Comparison of ENCODE assay signal across 30 cellular contexts in genomic region chr6:126524927-126525326, GRCh38.
"Had no signal": no experiment of that assay in that cellular context is flagged by ENCODE, and none has a peak within 500 bp of the region (broad histone marks: within the 10 kb centered on the region; RNA-seq: fewer than 3 reads in every experiment).

No MANE protein-coding gene starts in this region.

- H3K27ac Mint-ChIP-seq: activated CD4-positive, alpha-beta memory T cell treated with anti-CD3 and anti-CD28 coated beads for 36 hours; activated CD4-positive, alpha-beta T cell treated with anti-CD3 and anti-CD28 coated beads for 36 hours; activated CD4-positive, alpha-beta T cell treated with anti-CD3 and anti-CD28 coated beads, Interleukin-2, amount 10 ng/mL, durations not matched to agents 24 days and 14 days; activated CD8-positive, alpha-beta memory T cell treated with anti-CD3 and anti-CD28 coated beads, Interleukin-2, amount 10 ng/mL, durations not matched to agents 7 days and 5 days; activated CD8-positive, alpha-beta T cell treated with anti-CD3 and anti-CD28 coated beads, Interleukin-2, amount 10 ng/mL, durations not matched to agents 7 days and 5 days; activated naive CD4-positive, alpha-beta T cell treated with anti-CD3 and anti-CD28 coated beads for 36 hours; activated naive CD4-positive, alpha-beta T cell treated with anti-CD3 and anti-CD28 coated beads, Interleukin-2, amount 50 U/mL, for 24 hours; activated naive CD8-positive, alpha-beta T cell treated with anti-CD3 and anti-CD28 coated beads for 36 hours; activated naive CD8-positive, alpha-beta T cell treated with anti-CD3 and anti-CD28 coated beads, Interleukin-2, amount 50 U/mL, for 24 hours; activated T-helper 1 cell treated with anti-CD3 and anti-CD28 coated beads, Interleukin-12 subunit alpha, Interleukin-12 subunit beta, Interleukin-2, Interleukin-4 antibody, amounts not matched to agents 30 ng/mL and 10 ng/mL and 1 ng/mL, durations not matched to agents 14 hours and 24 hours and 36 hours; activated T-helper 2 cell treated with anti-CD3 and anti-CD28 coated beads, Interferon-gamma antibody, Interleukin-2, Interleukin-4, amounts not matched to agents 10 μg/mL and 5 μg/mL and 100 μg/mL, durations not matched to agents 14 hours and 24 hours and 36 hours had no signal

- H3K36me3 ChIP-seq: adrenal gland had no signal

- FAIRE-seq: colon, frontal cortex had no signal

- H3K4me1 Mint-ChIP-seq: activated CD4-positive, alpha-beta T cell treated with anti-CD3 and anti-CD28 coated beads for 36 hours; activated CD4-positive, alpha-beta T cell treated with anti-CD3 and anti-CD28 coated beads, Interleukin-2, amount 10 ng/mL, durations not matched to agents 24 days and 14 days; activated CD8-positive, alpha-beta memory T cell treated with anti-CD3 and anti-CD28 coated beads, Interleukin-2, amount 10 ng/mL, durations not matched to agents 7 days and 5 days; activated naive CD4-positive, alpha-beta T cell treated with anti-CD3 and anti-CD28 coated beads, Interleukin-2, amount 50 U/mL, for 24 hours; activated naive CD8-positive, alpha-beta T cell treated with anti-CD3 and anti-CD28 coated beads for 36 hours; activated naive CD8-positive, alpha-beta T cell treated with anti-CD3 and anti-CD28 coated beads, Interleukin-2, amount 50 U/mL, for 24 hours had no signal

- H3K4me3 ChIP-seq: adrenal gland, body of pancreas had no signal

- H3K4me1 ChIP-seq: adrenal gland, body of pancreas had no signal

- H3K27ac ChIP-seq: adrenal gland, body of pancreas had no signal

- H3K9me3 Mint-ChIP-seq: activated CD4-positive, alpha-beta T cell treated with anti-CD3 and anti-CD28 coated beads, Interleukin-2, amount 10 ng/mL, durations not matched to agents 24 days and 14 days; activated naive CD4-positive, alpha-beta T cell treated with anti-CD3 and anti-CD28 coated beads for 36 hours; activated naive CD8-positive, alpha-beta T cell treated with anti-CD3 and anti-CD28 coated beads, Interleukin-2, amount 50 U/mL, for 24 hours; activated T-helper 1 cell treated with anti-CD3 and anti-CD28 coated beads, Interleukin-12 subunit alpha, Interleukin-12 subunit beta, Interleukin-2, Interleukin-4 antibody, amounts not matched to agents 30 ng/mL and 10 ng/mL and 1 ng/mL, durations not matched to agents 14 hours and 24 hours and 36 hours; activated T-helper 2 cell treated with anti-CD3 and anti-CD28 coated beads, Interferon-gamma antibody, Interleukin-2, Interleukin-4, amounts not matched to agents 10 μg/mL and 5 μg/mL and 100 μg/mL, durations not matched to agents 14 hours and 24 hours and 36 hours had no signal

- H3K36me3 Mint-ChIP-seq: activated CD4-positive, alpha-beta memory T cell treated with anti-CD3 and anti-CD28 coated beads for 36 hours; activated CD8-positive, alpha-beta memory T cell treated with anti-CD3 and anti-CD28 coated beads, Interleukin-2, amount 10 ng/mL, durations not matched to agents 7 days and 5 days; activated naive CD4-positive, alpha-beta T cell treated with anti-CD3 and anti-CD28 coated beads, Interleukin-2, amount 50 U/mL, for 24 hours; activated naive CD8-positive, alpha-beta T cell treated with anti-CD3 and anti-CD28 coated beads for 36 hours had no signal

- H3K4me3 Mint-ChIP-seq: activated CD4-positive, alpha-beta memory T cell treated with anti-CD3 and anti-CD28 coated beads for 36 hours; activated CD4-positive, alpha-beta T cell treated with anti-CD3 and anti-CD28 coated beads for 36 hours; activated CD4-positive, alpha-beta T cell treated with anti-CD3 and anti-CD28 coated beads, Interleukin-2, amount 10 ng/mL, durations not matched to agents 24 days and 14 days; activated CD8-positive, alpha-beta memory T cell treated with anti-CD3 and anti-CD28 coated beads, Interleukin-2, amount 10 ng/mL, durations not matched to agents 7 days and 5 days; activated CD8-positive, alpha-beta T cell treated with anti-CD3 and anti-CD28 coated beads, Interleukin-2, amount 10 ng/mL, durations not matched to agents 7 days and 5 days; activated naive CD4-positive, alpha-beta T cell treated with anti-CD3 and anti-CD28 coated beads for 36 hours; activated naive CD4-positive, alpha-beta T cell treated with anti-CD3 and anti-CD28 coated beads, Interleukin-2, amount 50 U/mL, for 24 hours; activated naive CD8-positive, alpha-beta T cell treated with anti-CD3 and anti-CD28 coated beads for 36 hours; activated naive CD8-positive, alpha-beta T cell treated with anti-CD3 and anti-CD28 coated beads, Interleukin-2, amount 50 U/mL, for 24 hours; activated T-helper 1 cell treated with anti-CD3 and anti-CD28 coated beads, Interleukin-12 subunit alpha, Interleukin-12 subunit beta, Interleukin-2, Interleukin-4 antibody, amounts not matched to agents 30 ng/mL and 10 ng/mL and 1 ng/mL, durations not matched to agents 14 hours and 24 hours and 36 hours had no signal

- H3K27me3 ChIP-seq: adrenal gland, body of pancreas had no signal

- H3K27me3 Mint-ChIP-seq: activated CD4-positive, alpha-beta T cell treated with anti-CD3 and anti-CD28 coated beads for 36 hours; activated CD8-positive, alpha-beta memory T cell treated with anti-CD3 and anti-CD28 coated beads, Interleukin-2, amount 10 ng/mL, durations not matched to agents 7 days and 5 days; activated naive CD4-positive, alpha-beta T cell treated with anti-CD3 and anti-CD28 coated beads, Interleukin-2, amount 50 U/mL, for 24 hours; activated naive CD8-positive, alpha-beta T cell treated with anti-CD3 and anti-CD28 coated beads for 36 hours; activated naive CD8-positive, alpha-beta T cell treated with anti-CD3 and anti-CD28 coated beads, Interleukin-2, amount 50 U/mL, for 24 hours had no signal

- ATAC-seq: activated CD4-positive, alpha-beta T cell treated with anti-CD3 and anti-CD28 coated beads for 36 hours; activated CD8-positive, alpha-beta memory T cell treated with anti-CD3 and anti-CD28 coated beads, Interleukin-2, amount 10 ng/mL, durations not matched to agents 7 days and 5 days; activated CD8-positive, alpha-beta T cell treated with anti-CD3 and anti-CD28 coated beads, Interleukin-2, amount 10 ng/mL, durations not matched to agents 7 days and 5 days; activated naive CD8-positive, alpha-beta T cell treated with anti-CD3 and anti-CD28 coated beads, Interleukin-2, amount 50 U/mL, for 24 hours; body of pancreas; esophagus mucosa had no signal

- H3K9me3 ChIP-seq: adrenal gland, body of pancreas had no signal

- DNase-seq: activated CD4-positive, alpha-beta memory T cell treated with anti-CD3 and anti-CD28 coated beads for 36 hours; activated CD4-positive, alpha-beta T cell treated with anti-CD3 and anti-CD28 coated beads for 36 hours; activated CD4-positive, alpha-beta T cell treated with anti-CD3 and anti-CD28 coated beads, Interleukin-2, amount 10 ng/mL, durations not matched to agents 24 days and 14 days; activated CD4-positive, CD25-positive, alpha-beta regulatory T cell; activated CD4-positive, CD25-positive, alpha-beta regulatory T cell treated with anti-CD3 and anti-CD28 coated beads, Interleukin-2, amount 50 U/mL, for 72 hours; activated CD8-positive, alpha-beta memory T cell treated with anti-CD3 and anti-CD28 coated beads, Interleukin-2, amount 10 ng/mL, durations not matched to agents 7 days and 5 days; activated CD8-positive, alpha-beta memory T cell treated with anti-CD3 and anti-CD28 coated beads, Interleukin-2, amount 50 U/mL, for 4 hours; activated CD8-positive, alpha-beta T cell treated with anti-CD3 and anti-CD28 coated beads, Interleukin-2, amount 10 ng/mL, durations not matched to agents 7 days and 5 days; activated effector memory CD4-positive, alpha-beta T cell treated with anti-CD3 and anti-CD28 coated beads, Interleukin-2, amount 50 U/mL, for 16 hours; activated naive CD4-positive, alpha-beta T cell treated with anti-CD3 and anti-CD28 coated beads for 36 hours; activated naive CD8-positive, alpha-beta T cell treated with anti-CD3 and anti-CD28 coated beads for 36 hours; activated naive CD8-positive, alpha-beta T cell treated with anti-CD3 and anti-CD28 coated beads, Interleukin-2, amount 50 U/mL, for 24 hours; activated T-cell treated with anti-CD3 and anti-CD28 coated beads, Interleukin-2, amount 50 U/mL, for 1 hour; activated T-cell treated with anti-CD3 and anti-CD28 coated beads, Interleukin-2, amount 50 U/mL, for 48 hours; adrenal gland; amygdala; aorta; body of pancreas; caudate nucleus; cortex of kidney; dermis blood vessel endothelial cell; effector CD4-positive, alpha-beta T cell; foreskin fibroblast; T-helper 2 cell had no signal
